25 cellular contexts compared by ENCODE assay signal in the genomic region with DNA sequence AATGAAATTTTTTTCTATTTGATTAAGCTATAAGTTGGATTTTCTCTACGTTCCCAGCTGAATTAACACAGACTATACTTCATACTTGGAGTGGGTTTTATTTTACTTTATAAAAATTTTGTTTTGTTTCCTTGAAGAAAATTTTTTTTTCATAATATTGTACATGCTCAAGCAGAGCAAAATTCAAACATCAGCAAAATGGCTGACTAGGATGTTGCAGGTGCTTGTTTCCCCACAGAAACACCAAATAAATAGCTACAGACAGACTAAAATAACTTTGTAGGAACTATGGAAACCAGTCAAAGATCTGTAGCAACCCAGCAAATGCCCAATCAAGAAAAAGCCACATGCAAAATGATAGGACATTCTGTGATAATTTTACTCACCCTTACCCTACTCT.
"Had no signal": no experiment of that assay in that cellular context is flagged by ENCODE, and none has a peak within 500 bp of the region (broad histone marks: within the 10 kb centered on the region; RNA-seq: fewer than 3 reads in every experiment).

No MANE protein-coding gene starts in this region.

- ATAC-seq: stimulated activated effector memory CD8-positive, alpha-beta T cell treated with anti-CD3 and anti-CD28 coated beads, Interleukin-12 subunit alpha, Interleukin-12 subunit beta, amount 100 ng/mL, for 72 hours; stimulated activated memory B cell treated with anti-CD40 and anti-IgM and Interleukin-4, amounts not matched to agents 10 μg/mL and 1 μg/mL and 100 μg/mL, for 72 hours; stimulated activated naive B cell treated with anti-CD40 and anti-IgM and Interleukin-4, amounts not matched to agents 10 μg/mL and 1 μg/mL and 100 μg/mL, for 72 hours; stimulated activated naive CD8-positive, alpha-beta T cell treated with anti-CD3 and anti-CD28 coated beads, Interleukin-15, amount 100 ng/mL, for 72 hours; stimulated activated naive CD8-positive, alpha-beta T cell treated with anti-CD3 and anti-CD28 coated beads, Interleukin-15, Interleukin-2, amounts not matched to agents 100 U/mL and 50 U/mL, for 24 hours; upper lobe of right lung had no signal

- H3K27me3 ChIP-seq: stomach, suprapubic skin, testis, thyroid gland, tibial artery, tibial nerve, transverse colon, upper lobe of left lung, upper lobe of right lung, uterus, vagina had no signal

- H3K4me1 ChIP-seq: stomach, suprapubic skin, testis, thyroid gland, tibial artery, tibial nerve, transverse colon, upper lobe of left lung, upper lobe of right lung, uterus, vagina had no signal

- H3K36me3 ChIP-seq: thoracic aorta, thyroid gland, transverse colon, upper lobe of left lung, upper lobe of right lung, uterus, vagina had no signal

- H3K4me3 ChIP-seq: stomach, suprapubic skin, testis, thoracic aorta, thyroid gland, tibial artery, tibial nerve, transverse colon, upper lobe of left lung, upper lobe of right lung, uterus, vagina had no signal

- H3K9me3 ChIP-seq: suprapubic skin, testis, thyroid gland, upper lobe of right lung, vagina had no signal

- DNase-seq: stimulated activated CD4-positive, alpha-beta T cell treated with anti-CD3 and anti-CD28 coated beads, Interleukin-2, amount 100 ng/mL, for 48 hours; stimulated activated CD4-positive, alpha-beta T cell treated with anti-CD3 and anti-CD28 coated beads, Interleukin-4, amount 100 ng/mL, for 1 hour; stimulated activated CD4-positive, alpha-beta T cell treated with anti-CD3 and anti-CD28 coated beads, Interleukin-4, amount 100 ng/mL, for 24 hours; stimulated activated CD4-positive, alpha-beta T cell treated with anti-CD3 and anti-CD28 coated beads, Interleukin-4, amount 100 ng/mL, for 4 hours; stimulated activated CD8-positive, alpha-beta memory T cell treated with anti-CD3 and anti-CD28 coated beads, Interleukin-4, amount 100 ng/mL, for 48 hours; stimulated activated naive B cell treated with anti-CD40 and anti-IgM and Interleukin-4, amounts not matched to agents 10 μg/mL and 1 μg/mL and 100 μg/mL, for 72 hours; stimulated activated naive CD4-positive, alpha-beta T cell; stimulated activated naive CD4-positive, alpha-beta T cell treated with Interleukin-2 at 50 U/mL for 16 hours; stimulated activated naive CD8-positive, alpha-beta T cell treated with anti-CD3 and anti-CD28 coated beads, Interleukin-15, amount 100 ng/mL, for 72 hours; stimulated activated naive CD8-positive, alpha-beta T cell treated with anti-CD3 and anti-CD28 coated beads, Interleukin-15, Interleukin-2, amounts not matched to agents 100 U/mL and 50 U/mL, for 24 hours; stomach; substantia nigra; testis; thyroid gland; tibial artery; transverse colon; upper lobe of left lung; upper lobe of right lung; uterus had no signal

- H3K27ac ChIP-seq: stomach, suprapubic skin, testis, thoracic aorta, thyroid gland, tibial artery, tibial nerve, transverse colon, upper lobe of left lung, upper lobe of right lung, uterus, vagina had no signal
